Comparison of ENCODE assay signal across 1 cellular context in genomic region chr12:113185180-113186032, GRCh38.
TF ChIP-seq lines count a peak whose summit lies in the region.

DDX54 (minus strand) TSS chr12:113185478; CDS start chr12:113185451, 27 bp downstream.
RITA1 (plus strand) TSS chr12:113185721; CDS start chr12:113186747, 1,026 bp downstream.

TF ChIP-seq in HepG2, 621 proteins besides CTCF, POLR2A, EP300 and RAD21 (continued from another document and continues in another):
- TF ChIP-seq DRAP1 (CRISPR knock-in tag; IDR thresholded peaks at IDR 0.05): peak; percentile 70; the same call in 1 of the 2 replicates
- peak; percentile 52; the same call in 1 of the 2 replicates for TF ChIP-seq ZNF766 (CRISPR knock-in tag; IDR thresholded peaks at IDR 0.05; ENCODE audit: borderline replicate concordance)
- 0 out of 2 replicates have a peak, but pooled peaks have one; percentile 19 for TF ChIP-seq ZNF546 (CRISPR knock-in tag; conservative IDR thresholded peaks at IDR 0.05)
- TF ChIP-seq ZBTB37 (CRISPR knock-in tag; IDR thresholded peaks at IDR 0.05): no peak
- no peak for TF ChIP-seq ZNF530 (CRISPR knock-in tag; IDR thresholded peaks at IDR 0.05; ENCODE audit: low read depth)
- no peak for TF ChIP-seq MTF2 (CRISPR knock-in tag; IDR thresholded peaks at IDR 0.05; ENCODE audit: borderline replicate concordance)
- peak; percentile 92; the same call in 1 of the 2 replicates for TF ChIP-seq ZNF30 (CRISPR knock-in tag; IDR thresholded peaks at IDR 0.05)
- TF ChIP-seq HMGXB4 (CRISPR knock-in tag; IDR thresholded peaks at IDR 0.05; ENCODE audit: borderline replicate concordance in 1 of 2, low read depth in 1 of 2): peak; percentile 20 to 88; a peak in 2 of 4 replicates
- TF ChIP-seq HNRNPUL1 (IDR thresholded peaks at IDR 0.05; ENCODE audit: low read depth, low read length): peak; percentile 60; the same call in 1 of the 2 replicates
- no peak for TF ChIP-seq DBP (CRISPR knock-in tag; IDR thresholded peaks at IDR 0.05; ENCODE audit: not compliant biosample characterization)
- TF ChIP-seq PTBP1 (IDR thresholded peaks at IDR 0.05; ENCODE audit: low read depth, low read length, poor library complexity, severe bottlenecking): peak; percentile 17
- peak; percentile 57; the same call in 1 of the 2 replicates for TF ChIP-seq ZNF232 (CRISPR knock-in tag; IDR thresholded peaks at IDR 0.05; ENCODE audit: borderline replicate concordance)
- TF ChIP-seq THAP7 (CRISPR knock-in tag; IDR thresholded peaks at IDR 0.05): no peak
- TF ChIP-seq ZNF605 (CRISPR knock-in tag; IDR thresholded peaks at IDR 0.05): peak; percentile 77; the same call in 1 of the 2 replicates
- TF ChIP-seq ZFX (CRISPR knock-in tag; IDR thresholded peaks at IDR 0.05; ENCODE audit: low read depth): peak; percentile 97
- peak; percentile 18; the same call in 1 of the 2 replicates for TF ChIP-seq ZBTB38 (CRISPR knock-in tag; IDR thresholded peaks at IDR 0.05)
- no peak for TF ChIP-seq ZNF720 (CRISPR knock-in tag; IDR thresholded peaks at IDR 0.05)
- peak; percentile 29; the same call in 1 of the 2 replicates for TF ChIP-seq JDP2 (CRISPR knock-in tag; IDR thresholded peaks at IDR 0.05; ENCODE audit: borderline replicate concordance)
- peak; percentile 28; the same call in 1 of the 2 replicates for TF ChIP-seq ZBTB14 (CRISPR knock-in tag; IDR thresholded peaks at IDR 0.05)
- TF ChIP-seq ZFY (CRISPR knock-in tag; IDR thresholded peaks at IDR 0.05): peak; percentile 97
- 0 out of 2 replicates have a peak, but pooled peaks have one; percentile 28 for TF ChIP-seq ZFP82 (CRISPR knock-in tag; IDR thresholded peaks at IDR 0.05; ENCODE audit: borderline replicate concordance)
- TF ChIP-seq SAP130 (CRISPR knock-in tag; IDR thresholded peaks at IDR 0.05; ENCODE audit: low read depth): peak; percentile 88
- no peak for TF ChIP-seq BCLAF1 (IDR thresholded peaks at IDR 0.05)
- TF ChIP-seq ISL2 (CRISPR knock-in tag; IDR thresholded peaks at IDR 0.05): peak; percentile 60
- peak; percentile 27; the same call in 1 of the 2 replicates for TF ChIP-seq PITX1 (CRISPR knock-in tag; IDR thresholded peaks at IDR 0.05)
- peak; percentile 53; the same call in 1 of the 2 replicates for TF ChIP-seq ZHX1 (CRISPR knock-in tag; IDR thresholded peaks at IDR 0.05; ENCODE audit: low read depth)
- peak; percentile 83; the same call in 1 of the 2 replicates for TF ChIP-seq ZNF484 (CRISPR knock-in tag; IDR thresholded peaks at IDR 0.05; ENCODE audit: borderline replicate concordance, low read depth)
- TF ChIP-seq DR1 (CRISPR knock-in tag; IDR thresholded peaks at IDR 0.05): peak; percentile 80
- TF ChIP-seq RXRB (CRISPR knock-in tag; IDR thresholded peaks at IDR 0.05; ENCODE audit: borderline replicate concordance): peak; percentile 64; the same call in 1 of the 2 replicates
- TF ChIP-seq RNF2 (conservative IDR thresholded peaks at IDR 0.05; ENCODE audit: low read depth): peak; percentile 88
- TF ChIP-seq LRRFIP1 (CRISPR knock-in tag; conservative IDR thresholded peaks at IDR 0.05): no peak
- TF ChIP-seq STAT5B (CRISPR knock-in tag; IDR thresholded peaks at IDR 0.05): no peak
- no peak for TF ChIP-seq ATF3 (CRISPR knock-in tag; IDR thresholded peaks at IDR 0.05)
- no peak for TF ChIP-seq GTF2F1 (IDR thresholded peaks at IDR 0.05; ENCODE audit: low read length)
- TF ChIP-seq CC2D1A (CRISPR knock-in tag; IDR thresholded peaks at IDR 0.05): no peak
- TF ChIP-seq BCL6 (CRISPR knock-in tag; IDR thresholded peaks at IDR 0.05): peak; percentile 36; the same call in 1 of the 2 replicates
- peak; percentile 21; the same call in 1 of the 2 replicates for TF ChIP-seq BRF2 (CRISPR knock-in tag; IDR thresholded peaks at IDR 0.05)
- peak; percentile 39; the same call in 1 of the 2 replicates for TF ChIP-seq ZNF567 (CRISPR knock-in tag; IDR thresholded peaks at IDR 0.05; ENCODE audit: borderline replicate concordance)
- 0 out of 2 replicates have a peak, but pooled peaks have one; percentile 36 for TF ChIP-seq ONECUT2 (CRISPR knock-in tag; IDR thresholded peaks at IDR 0.05)
- TF ChIP-seq ZNF616 (CRISPR knock-in tag; IDR thresholded peaks at IDR 0.05; ENCODE audit: low read depth): peak; percentile 87; the same call in 1 of the 2 replicates
- TF ChIP-seq ZNF367 (CRISPR knock-in tag; IDR thresholded peaks at IDR 0.05; ENCODE audit: borderline replicate concordance): peak; percentile 51; the same call in 1 of the 2 replicates
- peak; percentile 96 for TF ChIP-seq RAD51 (IDR thresholded peaks at IDR 0.05; ENCODE audit: borderline replicate concordance)
- no peak for TF ChIP-seq NCOA2 (CRISPR knock-in tag; IDR thresholded peaks at IDR 0.05)
- peak; percentile 83 for TF ChIP-seq ASH2L (IDR thresholded peaks at IDR 0.05; ENCODE audit: insufficient read length, low read depth, low read length)
- TF ChIP-seq ZNF12 (CRISPR knock-in tag; IDR thresholded peaks at IDR 0.05): 0 out of 2 replicates have a peak, but pooled peaks have one; percentile 15
- no peak for TF ChIP-seq ZBTB1 (CRISPR knock-in tag; IDR thresholded peaks at IDR 0.05; ENCODE audit: borderline replicate concordance)
- 0 out of 2 replicates have a peak, but pooled peaks have one; percentile 88 for TF ChIP-seq GPN1 (CRISPR knock-in tag; IDR thresholded peaks at IDR 0.05; ENCODE audit: borderline replicate concordance)
